ENCODE assay signal across 9 cellular contexts in genomic region chr1:21326861-21327344, GRCh38. TPM values are rescaled to one million over a fixed set of nuclear protein-coding genes. Genes with fewer than 3 reads are reported as not detected.
DNase-seq lines count a peak whose midpoint lies in the region; ATAC-seq and TF ChIP-seq lines count a peak whose summit lies in the region.
"Had no signal": no experiment of that assay in that cellular context is flagged by ENCODE, and none has a peak within 500 bp of the region (broad histone marks: within the 10 kb centered on the region; RNA-seq: fewer than 3 reads in every experiment).

No MANE protein-coding gene starts in this region.

- DNase-seq in CD4-positive, CD25-positive, alpha-beta regulatory T cell: no peak
- DNase-seq in T-helper 17 cell: no peak
- DNase-seq in Right ventricle myocardium superior: peak; percentile 76
- no peak for DNase-seq in progenitor cell of endocrine pancreas (ENCODE audit: low spot score, unreplicated experiment)
- no peak for DNase-seq in NK-92 treated with Interleukin-12 subunit alpha and Interleukin-12 subunit beta, amount 100 ng/mL, for 24 hours (lab: John Stamatoyannopoulos, UW)
- no peak for DNase-seq in stimulated activated CD4-positive, alpha-beta T cell treated with anti-CD3 and anti-CD28 coated beads, Interleukin-1b, Interleukin-23, amount 100 ng/mL, for 48 hours
- DNase-seq in activated CD8-positive, alpha-beta memory T cell treated with anti-CD3 and anti-CD28 coated beads, Interleukin-2, amount 10 ng/mL, durations not matched to agents 7 days and 5 days: no peak
- DNase-seq: KG1 had no signal

- CTCF ChIA-PET in activated CD8-positive, alpha-beta memory T cell treated with anti-CD3 and anti-CD28 coated beads, Interleukin-2, amount 10 ng/mL, durations not matched to agents 7 days and 5 days (lab: Charles Lee): interaction anchor here (2.1 to 3.1 kb wide), 2 partner anchors 10 to 11 kb away, joined by 6 to 11 read pairs; no protein-coding TSS in a partner anchor

- peak overlapping the region in 2 of 3 donors; percentile 82 to 95 for H3K27ac Mint-ChIP-seq in CD4-positive, CD25-positive, alpha-beta regulatory T cell
- H3K27ac Mint-ChIP-seq in T-helper 17 cell: peak overlapping the region; percentile 96
- no peak overlapping the region for H3K27ac Mint-ChIP-seq in progenitor cell of endocrine pancreas
- H3K27ac Mint-ChIP-seq in activated CD8-positive, alpha-beta memory T cell treated with anti-CD3 and anti-CD28 coated beads, Interleukin-2, amount 10 ng/mL, durations not matched to agents 7 days and 5 days: no peak overlapping the region

- no peaks in the 10 kb centered on the region for H3K9me3 ChIP-seq in CD4-positive, CD25-positive, alpha-beta regulatory T cell (ENCODE audit: control insufficient read depth in 2 of 2, low read length in 2 of 2)
- no peaks in the 10 kb centered on the region for H3K9me3 ChIP-seq in T-helper 17 cell (ENCODE audit: control insufficient read depth, low read length, poor library complexity, severe bottlenecking)

- H3K4me3 ChIP-seq in CD4-positive, CD25-positive, alpha-beta regulatory T cell (ENCODE audit: low read depth, low read length): no peak overlapping the region

- peaks cover 4% of the 10 kb centered on the region for H3K36me3 ChIP-seq in CD4-positive, CD25-positive, alpha-beta regulatory T cell (ENCODE audit: control insufficient read depth, insufficient read depth, low read length)

- H3K27me3 Mint-ChIP-seq in CD4-positive, CD25-positive, alpha-beta regulatory T cell: no peaks in the 10 kb centered on the region
- no peaks in the 10 kb centered on the region for H3K27me3 Mint-ChIP-seq in T-helper 17 cell
- no peaks in the 10 kb centered on the region for H3K27me3 Mint-ChIP-seq in progenitor cell of endocrine pancreas
- no peaks in the 10 kb centered on the region for H3K27me3 Mint-ChIP-seq in activated CD8-positive, alpha-beta memory T cell treated with anti-CD3 and anti-CD28 coated beads, Interleukin-2, amount 10 ng/mL, durations not matched to agents 7 days and 5 days

- ATAC-seq in CD4-positive, CD25-positive, alpha-beta regulatory T cell (ENCODE audit: low read depth in 2 of 2): no peak
- ATAC-seq in T-helper 17 cell (no peak), Right ventricle myocardium superior (ENCODE audit: poor library complexity) (peak; percentile 51), GM19455 (IDR thresholded peaks at IDR 0.05; ENCODE audit: unreplicated experiment) (no peak)
- no peak for ATAC-seq in activated CD8-positive, alpha-beta memory T cell treated with anti-CD3 and anti-CD28 coated beads, Interleukin-2, amount 10 ng/mL, durations not matched to agents 7 days and 5 days

- H3K4me1 Mint-ChIP-seq in CD4-positive, CD25-positive, alpha-beta regulatory T cell: peaks cover 18 to 94% (median 59%) of the 10 kb centered on the region in 4 donors
- H3K4me1 Mint-ChIP-seq in T-helper 17 cell (peaks cover 56% of the 10 kb centered on the region), progenitor cell of endocrine pancreas (ENCODE audit: low read depth) (peaks cover 76% of the 10 kb centered on the region)
- H3K4me1 Mint-ChIP-seq in activated CD8-positive, alpha-beta memory T cell treated with anti-CD3 and anti-CD28 coated beads, Interleukin-2, amount 10 ng/mL, durations not matched to agents 7 days and 5 days: peaks cover 69% of the 10 kb centered on the region

- H3K36me3 Mint-ChIP-seq in CD4-positive, CD25-positive, alpha-beta regulatory T cell: peaks cover 8% of the 10 kb centered on the region
- H3K36me3 Mint-ChIP-seq in T-helper 17 cell (ENCODE audit: low read depth): peaks cover 3% of the 10 kb centered on the region
- H3K36me3 Mint-ChIP-seq in progenitor cell of endocrine pancreas (ENCODE audit: insufficient read depth): peaks cover 5% of the 10 kb centered on the region
- H3K36me3 Mint-ChIP-seq in activated CD8-positive, alpha-beta memory T cell treated with anti-CD3 and anti-CD28 coated beads, Interleukin-2, amount 10 ng/mL, durations not matched to agents 7 days and 5 days: peaks cover 12% of the 10 kb centered on the region

- H3K4me1 ChIP-seq in CD4-positive, CD25-positive, alpha-beta regulatory T cell (ENCODE audit: control insufficient read depth, insufficient read depth, low read length, poor library complexity, severe bottlenecking): peaks cover 76% of the 10 kb centered on the region

- H3K27ac ChIP-seq in CD4-positive, CD25-positive, alpha-beta regulatory T cell (ENCODE audit: insufficient read depth, low read length, poor library complexity, severe bottlenecking): no peak overlapping the region

- no peak for TF ChIP-seq CTCF in progenitor cell of endocrine pancreas (IDR thresholded peaks at IDR 0.05; ENCODE audit: unreplicated experiment)

- peak overlapping the region in 2 of 4 donors; percentile 57 to 61 for H3K4me3 Mint-ChIP-seq in CD4-positive, CD25-positive, alpha-beta regulatory T cell
- H3K4me3 Mint-ChIP-seq in T-helper 17 cell (no peak overlapping the region), progenitor cell of endocrine pancreas (ENCODE audit: low read depth) (peak overlapping the region; percentile 9)
- no peak overlapping the region for H3K4me3 Mint-ChIP-seq in activated CD8-positive, alpha-beta memory T cell treated with anti-CD3 and anti-CD28 coated beads, Interleukin-2, amount 10 ng/mL, durations not matched to agents 7 days and 5 days

- H3K9me3 Mint-ChIP-seq in CD4-positive, CD25-positive, alpha-beta regulatory T cell: peaks cover 0 to 3% (median 0%) of the 10 kb centered on the region in 7 donors
- no peaks in the 10 kb centered on the region for H3K9me3 Mint-ChIP-seq in progenitor cell of endocrine pancreas (ENCODE audit: low read depth)
- no peaks in the 10 kb centered on the region for H3K9me3 Mint-ChIP-seq in activated CD8-positive, alpha-beta memory T cell treated with anti-CD3 and anti-CD28 coated beads, Interleukin-2, amount 10 ng/mL, durations not matched to agents 7 days and 5 days (ENCODE audit: low read depth)

- intact Hi-C loops in Right ventricle myocardium superior (cut with DNase I): no loop called here

- no peaks in the 10 kb centered on the region for H3K27me3 ChIP-seq in CD4-positive, CD25-positive, alpha-beta regulatory T cell (ENCODE audit: control insufficient read depth, insufficient read depth, low read length)

RNA-seq across cellular contexts. Expression of gene ECE1, which starts 36.6 kb away (rescaled TPM):
- total RNA-seq in CD4-positive, CD25-positive, alpha-beta regulatory T cell: 140 TPM
- polyA plus RNA-seq in CD4-positive, CD25-positive, alpha-beta regulatory T cell: 10 to 100 TPM; 25.7 to 32.3 (median 27.7) TPM
- total RNA-seq in T-helper 17 cell: 100 to 1,000 TPM; 116 to 117 TPM
- total RNA-seq in Right ventricle myocardium superior: 45.3 TPM
- 200 and 217 TPM in 2 replicates for total RNA-seq in progenitor cell of endocrine pancreas
- total RNA-seq in activated CD8-positive, alpha-beta memory T cell treated with anti-CD3 and anti-CD28 coated beads, Interleukin-2, amount 10 ng/mL, durations not matched to agents 7 days and 5 days: 10 to 100 TPM; 46.6 to 87.5 TPM

Comparison
In these comparisons a context has a peak if more than half of its experiments do, and no peak if none do; other contexts are left out.
1. H3K27ac Mint-ChIP-seq: peak in CD4-positive, CD25-positive, alpha-beta regulatory T cell (2 of 3) and T-helper 17 cell (single experiment); none in progenitor cell of endocrine pancreas (single experiment) and activated CD8-positive, alpha-beta memory T cell treated with anti-CD3 and anti-CD28 coated beads, Interleukin-2, amount 10 ng/mL, durations not matched to agents 7 days and 5 days (single experiment).